Comparison of ENCODE assay signal across 12 cellular contexts in genomic region chr2:112724611-112725525, GRCh38. TPM values are rescaled to one million over a fixed set of nuclear protein-coding genes. Genes with fewer than 3 reads are reported as not detected.
A peak's percentile ranks its signal among the peaks of the same experiment; 100 is the strongest.
DNase-seq lines count a peak whose midpoint lies in the region; ATAC-seq and TF ChIP-seq lines count a peak whose summit lies in the region.
"Had no signal": no experiment of that assay in that cellular context is flagged by ENCODE, and none has a peak within 500 bp of the region (broad histone marks: within the 10 kb centered on the region; RNA-seq: fewer than 3 reads in every experiment).

No MANE protein-coding gene starts in this region.

- no peaks in the 10 kb centered on the region for H3K9me2 ChIP-seq in hepatocyte (replicated peaks; ENCODE audit: insufficient read depth)

- H4K20me1 ChIP-seq in BLaER1 treated with 17β-estradiol and CSF1 and Interleukin-3, amounts not matched to agents 10 nM and 100 nM, result no peaks in the 10 kb centered on the region
- no peaks in the 10 kb centered on the region for H4K20me1 ChIP-seq in hepatocyte (ENCODE audit: insufficient read depth, poor library complexity, severe bottlenecking)

- no peak for ATAC-seq in GM19324 (IDR thresholded peaks at IDR 0.05; ENCODE audit: low FRiP score, unreplicated experiment)
- ATAC-seq: psoas muscle had no signal

- H3K4me2 ChIP-seq in BLaER1 treated with 17β-estradiol and CSF1 and Interleukin-3, amounts not matched to agents 10 nM and 100 nM, result peak overlapping the region in 5 of 11 experiments; percentile 39 to 71 (median 60); a peak in 10 of 22 replicates
- no peak overlapping the region for H3K4me2 ChIP-seq in hepatocyte

- no peak overlapping the region for H3K27ac Mint-ChIP-seq in activated CD4-positive, alpha-beta T cell treated with anti-CD3 and anti-CD28 coated beads, Interleukin-2, amount 10 ng/mL, durations not matched to agents 24 days and 14 days
- H3K27ac Mint-ChIP-seq in activated T-helper 1 cell treated with anti-CD3 and anti-CD28 coated beads, Interleukin-12 subunit alpha, Interleukin-12 subunit beta, Interleukin-2, Interleukin-4 antibody, amounts not matched to agents 30 ng/mL and 10 ng/mL and 1 ng/mL, durations not matched to agents 14 hours and 24 hours and 36 hours, result no peak overlapping the region
- H3K27ac Mint-ChIP-seq in immature natural killer cell, result no peak overlapping the region

- H3K9ac ChIP-seq in BLaER1 treated with 17β-estradiol and CSF1 and Interleukin-3, amounts not matched to agents 10 nM and 100 nM, result peak overlapping the region in 3 of 11 experiments; percentile 8 to 25 (median 13); a peak in 2 of 22 replicates

- H2AFZ ChIP-seq in hepatocyte, result no peak overlapping the region

- peak overlapping the region in 9 of 11 experiments; percentile 22 to 59 (median 41); a peak in 14 of 22 replicates for H3K27ac ChIP-seq in BLaER1 treated with 17β-estradiol and CSF1 and Interleukin-3, amounts not matched to agents 10 nM and 100 nM
- H3K27ac ChIP-seq in RWPE1 (no peak overlapping the region), hepatocyte (peak overlapping the region; percentile 77)
- H3K27ac ChIP-seq: esophagus squamous epithelium, psoas muscle had no signal

- CTCF ChIA-PET in RWPE1 (lab: Yijun Ruan, JAX), result interaction anchor here (0.6 to 5.0 kb wide), 8 partner anchors 26 to 222 kb away, joined by 3 to 54 read pairs (median 7); no protein-coding TSS in a partner anchor

- H3K27me3 ChIP-seq in BLaER1 treated with 17β-estradiol and CSF1 and Interleukin-3, amounts not matched to agents 10 nM and 100 nM, result no peaks in the 10 kb centered on the region
- H3K27me3 ChIP-seq in H7 (ENCODE audit: control insufficient read depth, insufficient read depth, low read length) (no peaks in the 10 kb centered on the region), hepatocyte (no peaks in the 10 kb centered on the region)
- H3K27me3 ChIP-seq: esophagus squamous epithelium had no signal

- no peak overlapping the region for H3K4me3 Mint-ChIP-seq in activated CD4-positive, alpha-beta T cell treated with anti-CD3 and anti-CD28 coated beads, Interleukin-2, amount 10 ng/mL, durations not matched to agents 24 days and 14 days
- no peak overlapping the region for H3K4me3 Mint-ChIP-seq in activated T-helper 1 cell treated with anti-CD3 and anti-CD28 coated beads, Interleukin-12 subunit alpha, Interleukin-12 subunit beta, Interleukin-2, Interleukin-4 antibody, amounts not matched to agents 30 ng/mL and 10 ng/mL and 1 ng/mL, durations not matched to agents 14 hours and 24 hours and 36 hours
- H3K4me3 Mint-ChIP-seq in immature natural killer cell, result no peak overlapping the region

- H3K4me1 ChIP-seq in BLaER1 treated with 17β-estradiol and CSF1 and Interleukin-3, amounts not matched to agents 10 nM and 100 nM, result peaks cover 38 to 97% (median 70%) of the 10 kb centered on the region in 10 experiments
- H3K4me1 ChIP-seq in hepatocyte (ENCODE audit: insufficient read depth), result no peaks in the 10 kb centered on the region
- H3K4me1 ChIP-seq: psoas muscle had no signal

- DNase-seq in H7, result peak; percentile 87
- DNase-seq in RWPE1 (ENCODE audit: low spot score), result peak; percentile 37
- DNase-seq in hepatocyte (ENCODE audit: low spot score), result peak; percentile 39
- DNase-seq in activated CD4-positive, alpha-beta T cell treated with anti-CD3 and anti-CD28 coated beads, Interleukin-2, amount 10 ng/mL, durations not matched to agents 24 days and 14 days, result no peak
- DNase-seq in activated T-helper 1 cell treated with anti-CD3 and anti-CD28 coated beads, Interleukin-12 subunit alpha, Interleukin-12 subunit beta, Interleukin-2, Interleukin-4 antibody, amounts not matched to agents 30 ng/mL and 10 ng/mL and 1 ng/mL, durations not matched to agents 14 hours and 24 hours and 36 hours (ENCODE audit: low spot score), result no peak
- no peak for DNase-seq in immature natural killer cell
- DNase-seq: esophagus squamous epithelium, psoas muscle had no signal

- H3K4me3 ChIP-seq in BLaER1 treated with 17β-estradiol and CSF1 and Interleukin-3, amounts not matched to agents 10 nM and 100 nM, result no peak overlapping the region
- H3K4me3 ChIP-seq in H7 (ENCODE audit: insufficient read depth, low read depth, low read length) (no peak overlapping the region), hepatocyte (no peak overlapping the region)
- H3K4me3 ChIP-seq: esophagus squamous epithelium, psoas muscle had no signal

- TF ChIP-seq CTCF in RWPE1 (conservative IDR thresholded peaks at IDR 0.05; ENCODE audit: low read depth) (no peak), hepatocyte (IDR thresholded peaks at IDR 0.05; ENCODE audit: poor library complexity) (peak; percentile 14)

- H3K9me3 Mint-ChIP-seq in activated CD4-positive, alpha-beta T cell treated with anti-CD3 and anti-CD28 coated beads, Interleukin-2, amount 10 ng/mL, durations not matched to agents 24 days and 14 days, result no peaks in the 10 kb centered on the region
- H3K9me3 Mint-ChIP-seq in activated T-helper 1 cell treated with anti-CD3 and anti-CD28 coated beads, Interleukin-12 subunit alpha, Interleukin-12 subunit beta, Interleukin-2, Interleukin-4 antibody, amounts not matched to agents 30 ng/mL and 10 ng/mL and 1 ng/mL, durations not matched to agents 14 hours and 24 hours and 36 hours, result no peaks in the 10 kb centered on the region
- no peaks in the 10 kb centered on the region for H3K9me3 Mint-ChIP-seq in immature natural killer cell

- intact Hi-C loops in activated CD4-positive, alpha-beta T cell treated with anti-CD3 and anti-CD28 coated beads, Interleukin-2, amount 10 ng/mL, durations not matched to agents 24 days and 14 days (cut with micrococcal nuclease), result loop anchor here (5.0 kb wide), 1 partner anchor 78 kb away; the partner anchor contains the start of gene SLC20A1
- intact Hi-C loops in activated T-helper 1 cell treated with anti-CD3 and anti-CD28 coated beads, Interleukin-12 subunit alpha, Interleukin-12 subunit beta, Interleukin-2, Interleukin-4 antibody, amounts not matched to agents 30 ng/mL and 10 ng/mL and 1 ng/mL, durations not matched to agents 14 hours and 24 hours and 36 hours (cut with micrococcal nuclease), result loop anchor here (5.0 kb wide), 2 partner anchors 183 to 243 kb away; partner anchors contain the start of genes POLR1B and TTL

- WGBS in hepatocyte (ENCODE audit: low lambda C conversion rate, missing lambda C conversion rate), result 81% methylated on average over 21 of the region's 21 CpGs

- no peaks in the 10 kb centered on the region for H3K36me3 Mint-ChIP-seq in activated CD4-positive, alpha-beta T cell treated with anti-CD3 and anti-CD28 coated beads, Interleukin-2, amount 10 ng/mL, durations not matched to agents 24 days and 14 days (ENCODE audit: low read depth)
- H3K36me3 Mint-ChIP-seq in activated T-helper 1 cell treated with anti-CD3 and anti-CD28 coated beads, Interleukin-12 subunit alpha, Interleukin-12 subunit beta, Interleukin-2, Interleukin-4 antibody, amounts not matched to agents 30 ng/mL and 10 ng/mL and 1 ng/mL, durations not matched to agents 14 hours and 24 hours and 36 hours (ENCODE audit: low read depth), result no peaks in the 10 kb centered on the region
- H3K36me3 Mint-ChIP-seq in immature natural killer cell, result no peaks in the 10 kb centered on the region

- peaks cover 2% of the 10 kb centered on the region for H3K27me3 Mint-ChIP-seq in activated CD4-positive, alpha-beta T cell treated with anti-CD3 and anti-CD28 coated beads, Interleukin-2, amount 10 ng/mL, durations not matched to agents 24 days and 14 days
- H3K27me3 Mint-ChIP-seq in activated T-helper 1 cell treated with anti-CD3 and anti-CD28 coated beads, Interleukin-12 subunit alpha, Interleukin-12 subunit beta, Interleukin-2, Interleukin-4 antibody, amounts not matched to agents 30 ng/mL and 10 ng/mL and 1 ng/mL, durations not matched to agents 14 hours and 24 hours and 36 hours (ENCODE audit: insufficient read depth), result no peaks in the 10 kb centered on the region
- peaks cover 0 to 2% (median 1%) of the 10 kb centered on the region in 3 donors for H3K27me3 Mint-ChIP-seq in immature natural killer cell (ENCODE audit: low read depth in 3 of 3)

- H3K4me1 Mint-ChIP-seq in activated CD4-positive, alpha-beta T cell treated with anti-CD3 and anti-CD28 coated beads, Interleukin-2, amount 10 ng/mL, durations not matched to agents 24 days and 14 days, result peaks cover 23% of the 10 kb centered on the region
- H3K4me1 Mint-ChIP-seq in activated T-helper 1 cell treated with anti-CD3 and anti-CD28 coated beads, Interleukin-12 subunit alpha, Interleukin-12 subunit beta, Interleukin-2, Interleukin-4 antibody, amounts not matched to agents 30 ng/mL and 10 ng/mL and 1 ng/mL, durations not matched to agents 14 hours and 24 hours and 36 hours (ENCODE audit: low read depth), result peaks cover 16% of the 10 kb centered on the region
- peaks cover 5 to 7% of the 10 kb centered on the region in 2 donors for H3K4me1 Mint-ChIP-seq in immature natural killer cell

- H3K9me3 ChIP-seq in BLaER1 treated with 17β-estradiol and CSF1 and Interleukin-3, amounts not matched to agents 10 nM and 100 nM (replicated peaks in 1 of 11), result no peaks in the 10 kb centered on the region
- H3K9me3 ChIP-seq in hepatocyte (ENCODE audit: low read depth), result no peaks in the 10 kb centered on the region
- H3K9me3 ChIP-seq: esophagus squamous epithelium, psoas muscle had no signal

- H3K36me3 ChIP-seq in BLaER1 treated with 17β-estradiol and CSF1 and Interleukin-3, amounts not matched to agents 10 nM and 100 nM, result no peaks in the 10 kb centered on the region
- H3K36me3 ChIP-seq in H7 (replicated peaks; ENCODE audit: control insufficient read depth, insufficient read depth, low read length) (no peaks in the 10 kb centered on the region), hepatocyte (replicated peaks; ENCODE audit: insufficient read depth, low read depth) (no peaks in the 10 kb centered on the region)
- H3K36me3 ChIP-seq: esophagus squamous epithelium had no signal

- POLR2A ChIA-PET in RWPE1 (lab: Yijun Ruan, JAX; ENCODE audit: low non-redundant PET), result interaction anchor here (1.7 kb wide), 1 partner anchor 79 kb away, joined by 4 read pairs; no protein-coding TSS in a partner anchor

- H3K79me2 ChIP-seq in hepatocyte, result no peaks in the 10 kb centered on the region

RNA-seq across cellular contexts. Expression of gene NT5DC4, which starts 4.0 kb away (rescaled TPM):
- not detected in 2 replicates for total RNA-seq in H7 (2014; rRNA removed; shearing (Covaris generic))
- total RNA-seq in hepatocyte, result 1.2 and 2.7 TPM in 2 replicates
- polyA plus RNA-seq in hepatocyte (0.79 and 2.3 TPM in 2 replicates), immature natural killer cell (under 1 TPM in 1 of 3 donors, not detected in 2; 0.24 TPM)
- 0.24 TPM in 1 of 2 replicates, not detected in the other for total RNA-seq in activated CD4-positive, alpha-beta T cell treated with anti-CD3 and anti-CD28 coated beads, Interleukin-2, amount 10 ng/mL, durations not matched to agents 24 days and 14 days
- not detected in 2 replicates for total RNA-seq in activated T-helper 1 cell treated with anti-CD3 and anti-CD28 coated beads, Interleukin-12 subunit alpha, Interleukin-12 subunit beta, Interleukin-2, Interleukin-4 antibody, amounts not matched to agents 30 ng/mL and 10 ng/mL and 1 ng/mL, durations not matched to agents 14 hours and 24 hours and 36 hours
- total RNA-seq: esophagus squamous epithelium, LHCN-M2, psoas muscle, urinary bladder had no signal
- polyA plus RNA-seq: psoas muscle, urinary bladder had no signal

RNA-seq across cellular contexts. Expression of gene CKAP2L, which starts 39.5 kb away (rescaled TPM):
- total RNA-seq in H7 (2014; rRNA removed; shearing (Covaris generic)), result 14.9 and 24.8 TPM in 2 replicates
- total RNA-seq in hepatocyte, result 4.3 and 8.1 TPM in 2 replicates
- polyA plus RNA-seq in hepatocyte (5.0 and 7.2 TPM in 2 replicates), immature natural killer cell (under 1 TPM in 2 of 3 donors, not detected in 1; 0.08 to 0.91 TPM)
- 17.8 and 17.9 TPM in 2 replicates for total RNA-seq in activated CD4-positive, alpha-beta T cell treated with anti-CD3 and anti-CD28 coated beads, Interleukin-2, amount 10 ng/mL, durations not matched to agents 24 days and 14 days
- total RNA-seq in activated T-helper 1 cell treated with anti-CD3 and anti-CD28 coated beads, Interleukin-12 subunit alpha, Interleukin-12 subunit beta, Interleukin-2, Interleukin-4 antibody, amounts not matched to agents 30 ng/mL and 10 ng/mL and 1 ng/mL, durations not matched to agents 14 hours and 24 hours and 36 hours, result 20.9 and 21.2 TPM in 2 replicates

RNA-seq across cellular contexts. Expression of gene IL1A, which starts 59.4 kb away (rescaled TPM):
- 0.11 and 0.38 TPM in 2 replicates for total RNA-seq in H7 (2014; rRNA removed; shearing (Covaris generic))
- 2.3 and 3.1 TPM in 2 replicates for total RNA-seq in hepatocyte
- 1.1 and 1.4 TPM in 2 replicates for polyA plus RNA-seq in hepatocyte
- 9.4 and 10.2 TPM in 2 replicates for total RNA-seq in activated CD4-positive, alpha-beta T cell treated with anti-CD3 and anti-CD28 coated beads, Interleukin-2, amount 10 ng/mL, durations not matched to agents 24 days and 14 days
- 7.5 and 7.8 TPM in 2 replicates for total RNA-seq in activated T-helper 1 cell treated with anti-CD3 and anti-CD28 coated beads, Interleukin-12 subunit alpha, Interleukin-12 subunit beta, Interleukin-2, Interleukin-4 antibody, amounts not matched to agents 30 ng/mL and 10 ng/mL and 1 ng/mL, durations not matched to agents 14 hours and 24 hours and 36 hours
- polyA plus RNA-seq in immature natural killer cell, result not detected
- total RNA-seq: LHCN-M2 had no signal

Comparison
In these comparisons a context has a peak if more than half of its experiments do, and no peak if none do; other contexts are left out.
1. DNase-seq: peak in H7 (single experiment), RWPE1 (single experiment) and hepatocyte (single experiment); none in activated CD4-positive, alpha-beta T cell treated with anti-CD3 and anti-CD28 coated beads, Interleukin-2, amount 10 ng/mL, durations not matched to agents 24 days and 14 days (single experiment), activated T-helper 1 cell treated with anti-CD3 and anti-CD28 coated beads, Interleukin-12 subunit alpha, Interleukin-12 subunit beta, Interleukin-2, Interleukin-4 antibody, amounts not matched to agents 30 ng/mL and 10 ng/mL and 1 ng/mL, durations not matched to agents 14 hours and 24 hours and 36 hours (single experiment) and immature natural killer cell (0 of 3).